In the genomic region with DNA sequence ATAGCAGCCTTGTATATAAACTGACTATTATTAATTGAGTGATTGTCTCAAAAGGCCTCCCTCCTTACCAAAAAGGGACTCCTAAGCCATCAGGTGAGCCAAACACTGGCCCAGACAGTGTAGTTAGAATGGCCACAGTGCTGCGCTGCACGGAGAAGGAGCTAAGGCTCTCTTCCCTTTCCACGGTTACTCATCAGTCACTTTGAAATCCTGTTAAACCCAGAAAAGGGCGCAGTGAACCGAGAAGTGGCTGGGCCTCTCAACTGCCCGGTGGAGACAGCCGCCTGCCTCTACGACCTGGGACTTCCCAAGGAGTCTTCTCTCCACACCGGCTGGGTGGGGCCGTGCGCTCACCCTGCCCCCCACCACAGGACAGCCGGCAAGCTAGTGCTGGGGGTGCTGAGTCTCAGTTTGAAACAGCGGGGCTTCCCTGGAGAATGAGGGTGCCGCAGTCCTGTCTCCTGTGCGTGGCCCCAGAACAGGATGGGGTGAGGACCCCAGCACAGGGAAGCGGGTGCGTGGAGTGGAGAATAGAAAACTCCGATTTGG, we compare ENCODE assay signal across 8 cellular contexts. TPM values are rescaled to one million over a fixed set of nuclear protein-coding genes. Genes with fewer than 3 reads are reported as not detected.
DNase-seq lines count a peak whose midpoint lies in the region; ATAC-seq, FAIRE-seq and TF ChIP-seq lines count a peak whose summit lies in the region.

No MANE protein-coding gene starts in this region.

- POLR2A ChIA-PET in HEK293 (lab: Yijun Ruan, JAX) = interaction anchor here (0.7 to 3.3 kb wide), 12 partner anchors 11 to 89 kb away, joined by 3 to 45 read pairs (median 7); no protein-coding TSS in a partner anchor

- TF ChIP-seq CTCF in GM12864 (IDR thresholded peaks at IDR 0.05; ENCODE audit: low read depth, low read length, missing control alignments) = no peak
- TF ChIP-seq CTCF in HEK293 (tag by site-specific recombination; IDR thresholded peaks at IDR 0.05) = no peak
- TF ChIP-seq CTCF in astrocyte of the spinal cord (IDR thresholded peaks at IDR 0.05; ENCODE audit: low read depth, low read length) = no peak

- CTCF ChIA-PET in HEK293 (lab: Yijun Ruan, JAX) = interaction anchor here (0.6 to 1.1 kb wide), 5 partner anchors 17 to 79 kb away, joined by 3 to 4 read pairs (median 3); no protein-coding TSS in a partner anchor

- in situ Hi-C loops in astrocyte of the spinal cord (cut with HindIII; ENCODE audit: low sequenced_read_pairs) = no loop called here

- H3K27ac ChIP-seq in HEK293 (ENCODE audit: extremely low read depth, low read depth, low read length) = peak overlapping the region; percentile 95
- peak overlapping the region; percentile 97 to 99 for H3K27ac ChIP-seq in small intestine (ENCODE audit: low read depth in 1 of 2, low read length in 1 of 2)

- H3K4me1 ChIP-seq in HEK293 (ENCODE audit: control insufficient read depth, insufficient read depth, low read length) (peaks cover 12% of the 10 kb centered on the region; the same call in 1 of the 2 replicates), NT2/D1 (ENCODE audit: insufficient read depth, insufficient read length) (peaks cover 3% of the 10 kb centered on the region), small intestine (ENCODE audit: control insufficient read depth in 2 of 2, insufficient read depth in 1 of 2, low read depth in 1 of 2, low read length in 1 of 2) (peaks cover 0 to 4% of the 10 kb centered on the region in 2 donors)

- H3K4me3 ChIP-seq in GM12864 (ENCODE audit: low read depth, low read length) (peak overlapping the region; percentile 84), HEK293 (ENCODE audit: low read depth, low read length) (peak overlapping the region; percentile 94), NT2/D1 (ENCODE audit: insufficient read length, low read depth) (peak overlapping the region; percentile 84), astrocyte of the spinal cord (ENCODE audit: low read depth, low read length) (peak overlapping the region; percentile 97), small intestine (ENCODE audit: low read depth in 1 of 2, low read length in 2 of 2) (peak overlapping the region; percentile 100)

- DNase-seq in GM12864 (ENCODE audit: low read depth) (no peak), NT2/D1 (ENCODE audit: low read depth, low spot score) (no peak), astrocyte of the spinal cord (ENCODE audit: low read depth, low spot score) (no peak), inferior parietal cortex (ENCODE audit: extremely low spot score) (peak; percentile 30), small intestine (peak; percentile 54), hepatic stellate cell (ENCODE audit: low spot score) (no peak)

- H3K9ac ChIP-seq in NT2/D1 (ENCODE audit: insufficient read length, low read depth) = peak overlapping the region; percentile 92

- WGBS in small intestine, 3 donors = 0 to 1% (median 0%) methylated on average over 18 of the region's 18 CpGs

- H3K36me3 ChIP-seq in HEK293 (ENCODE audit: control insufficient read depth in 2 of 2, insufficient read depth in 1 of 2, low read length in 2 of 2) (peaks cover 5 to 14% of the 10 kb centered on the region in 2 experiments; a peak in 2 of 3 replicates), NT2/D1 (ENCODE audit: insufficient read depth, insufficient read length, low read length) (peaks cover 43% of the 10 kb centered on the region), small intestine (ENCODE audit: control insufficient read depth in 2 of 2, insufficient read depth in 2 of 2, low read length in 2 of 2) (no peaks in the 10 kb centered on the region)

- no peak for ATAC-seq in GM18867 (IDR thresholded peaks at IDR 0.05; ENCODE audit: unreplicated experiment)

- H3K27me3 ChIP-seq in NT2/D1 (ENCODE audit: insufficient read depth, insufficient read length) (no peaks in the 10 kb centered on the region), small intestine (ENCODE audit: control insufficient read depth in 2 of 2, insufficient read depth in 2 of 2, low read length in 2 of 2) (no peaks in the 10 kb centered on the region)

- no peak for FAIRE-seq in small intestine (lab: Jason Lieb, UNC)

- H3K9me3 ChIP-seq in HEK293 (ENCODE audit: control insufficient read depth, insufficient read depth, low read depth, low read length) (no peaks in the 10 kb centered on the region), NT2/D1 (ENCODE audit: insufficient read depth, low read length) (no peaks in the 10 kb centered on the region), small intestine (ENCODE audit: control insufficient read depth, low read depth) (no peaks in the 10 kb centered on the region)

TF ChIP-seq in HEK293, 187 proteins besides CTCF, POLR2A, EP300 and RAD21 (continues in another document):
- TF ChIP-seq ZNF132 (tag by site-specific recombination; IDR thresholded peaks at IDR 0.05; ENCODE audit: borderline replicate concordance) (no peak), ZBTB7A (tag by site-specific recombination; IDR thresholded peaks at IDR 0.05; ENCODE audit: low read depth) (no peak), TRIM28 (IDR thresholded peaks at IDR 0.05; ENCODE audit: borderline replicate concordance, low read length) (0 out of 2 replicates have a peak, but pooled peaks have one; percentile 31), ZNF169 (tag by site-specific recombination; IDR thresholded peaks at IDR 0.05) (no peak), WT1 (tag by site-specific recombination; IDR thresholded peaks at IDR 0.05) (no peak), ZBTB8A (tag by site-specific recombination; IDR thresholded peaks at IDR 0.05) (peak; percentile 90), ZNF664 (tag by site-specific recombination; IDR thresholded peaks at IDR 0.05) (peak; percentile 46; the same call in 1 of the 2 replicates), ZNF529 (tag by site-specific recombination; IDR thresholded peaks at IDR 0.05; ENCODE audit: insufficient replicate concordance) (no peak), OVOL3 (tag by site-specific recombination; IDR thresholded peaks at IDR 0.05) (no peak), ZNF202 (tag by site-specific recombination; IDR thresholded peaks at IDR 0.05; ENCODE audit: borderline replicate concordance) (no peak), ZNF600 (tag by site-specific recombination; IDR thresholded peaks at IDR 0.05) (no peak), ZFP69B (tag by site-specific recombination; IDR thresholded peaks at IDR 0.05) (0 out of 2 replicates have a peak, but pooled peaks have one; percentile 13), ZNF548 (tag by site-specific recombination; IDR thresholded peaks at IDR 0.05) (no peak), ZBTB20 (tag by site-specific recombination; IDR thresholded peaks at IDR 0.05) (no peak), ZNF112 (tag by site-specific recombination; IDR thresholded peaks at IDR 0.05) (no peak), ZNF830 (tag by site-specific recombination; IDR thresholded peaks at IDR 0.05; ENCODE audit: low read depth) (no peak), PRDM1 (tag by site-specific recombination; IDR thresholded peaks at IDR 0.05) (no peak), ZNF335 (tag by site-specific recombination; conservative IDR thresholded peaks at IDR 0.05) (peak; percentile 77; the same call in 1 of the 2 replicates), ZSCAN30 (tag by site-specific recombination; IDR thresholded peaks at IDR 0.05) (no peak), ZNF366 (tag by site-specific recombination; conservative IDR thresholded peaks at IDR 0.05) (0 out of 2 replicates have a peak, but pooled peaks have one; percentile 10), KLF7 (tag by site-specific recombination; IDR thresholded peaks at IDR 0.05; ENCODE audit: borderline replicate concordance) (0 out of 2 replicates have a peak, but pooled peaks have one; percentile 27), ZNF354C (tag by site-specific recombination; IDR thresholded peaks at IDR 0.05; ENCODE audit: borderline replicate concordance, low read depth) (no peak)
- TF ChIP-seq, protein P1, sequence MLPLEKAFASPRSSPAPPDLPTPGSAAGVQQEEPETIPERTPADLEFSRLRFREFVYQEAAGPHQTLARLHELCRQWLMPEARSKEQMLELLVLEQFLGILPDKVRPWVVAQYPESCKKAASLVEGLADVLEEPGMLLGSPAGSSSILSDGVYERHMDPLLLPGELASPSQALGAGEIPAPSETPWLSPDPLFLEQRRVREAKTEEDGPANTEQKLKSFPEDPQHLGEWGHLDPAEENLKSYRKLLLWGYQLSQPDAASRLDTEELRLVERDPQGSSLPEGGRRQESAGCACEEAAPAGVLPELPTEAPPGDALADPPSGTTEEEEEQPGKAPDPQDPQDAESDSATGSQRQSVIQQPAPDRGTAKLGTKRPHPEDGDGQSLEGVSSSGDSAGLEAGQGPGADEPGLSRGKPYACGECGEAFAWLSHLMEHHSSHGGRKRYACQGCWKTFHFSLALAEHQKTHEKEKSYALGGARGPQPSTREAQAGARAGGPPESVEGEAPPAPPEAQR (tag by site-specific recombination; IDR thresholded peaks at IDR 0.05) = no peak
- TF ChIP-seq, protein P2, sequence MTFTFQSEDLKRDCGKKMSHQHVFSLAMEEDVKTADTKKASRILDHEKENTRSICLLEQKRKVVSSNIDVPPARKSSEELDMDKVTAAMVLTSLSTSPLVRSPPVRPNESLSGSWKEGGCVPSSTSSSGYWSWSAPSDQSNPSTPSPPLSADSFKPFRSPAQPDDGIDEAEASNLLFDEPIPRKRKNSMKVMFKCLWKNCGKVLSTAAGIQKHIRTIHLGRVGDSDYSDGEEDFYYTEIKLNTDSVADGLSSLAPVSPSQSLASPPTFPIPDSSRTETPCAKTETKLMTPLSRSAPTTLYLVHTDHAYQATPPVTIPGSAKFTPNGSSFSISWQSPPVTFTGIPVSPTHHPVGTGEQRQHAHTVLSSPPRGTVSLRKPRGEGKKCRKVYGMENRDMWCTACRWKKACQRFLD (tag by site-specific recombination; IDR thresholded peaks at IDR 0.05) = no peak
- TF ChIP-seq, protein P3, sequence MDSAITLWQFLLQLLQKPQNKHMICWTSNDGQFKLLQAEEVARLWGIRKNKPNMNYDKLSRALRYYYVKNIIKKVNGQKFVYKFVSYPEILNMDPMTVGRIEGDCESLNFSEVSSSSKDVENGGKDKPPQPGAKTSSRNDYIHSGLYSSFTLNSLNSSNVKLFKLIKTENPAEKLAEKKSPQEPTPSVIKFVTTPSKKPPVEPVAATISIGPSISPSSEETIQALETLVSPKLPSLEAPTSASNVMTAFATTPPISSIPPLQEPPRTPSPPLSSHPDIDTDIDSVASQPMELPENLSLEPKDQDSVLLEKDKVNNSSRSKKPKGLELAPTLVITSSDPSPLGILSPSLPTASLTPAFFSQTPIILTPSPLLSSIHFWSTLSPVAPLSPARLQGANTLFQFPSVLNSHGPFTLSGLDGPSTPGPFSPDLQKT (IDR thresholded peaks at IDR 0.05; ENCODE audit: borderline replicate concordance, low read depth, low read length) = no peak

RNA-seq across cellular contexts. Expression of a gene that starts 1.3 kb away (rescaled TPM):
- 100 to 1,000 TPM in 2 of 3 donors, 10 to 100 TPM in 1; 95.4 to 156 (median 130) TPM for polyA plus RNA-seq in small intestine

Comparison
In these comparisons a context has a peak if more than half of its experiments do, and no peak if none do; other contexts are left out.
1. DNase-seq: peak in inferior parietal cortex (single experiment) and small intestine (single experiment); none in GM12864 (single experiment), NT2/D1 (single experiment), astrocyte of the spinal cord (single experiment) and hepatic stellate cell (single experiment).
2. Peak in every context shown above with its lines, with median percentiles within 50 percentile points of each other: H3K4me3 ChIP-seq.